In genomic region chr10:124090630-124091209, GRCh38 we compare ENCODE assay signal across 2 cellular contexts.
TF ChIP-seq lines count a peak whose summit lies in the region.

No MANE protein-coding gene starts in this region.

TF ChIP-seq in GM23338, 12 proteins besides CTCF, POLR2A, EP300 and RAD21:
- TF ChIP-seq POLR2AphosphoS5 (IDR thresholded peaks at IDR 0.05; ENCODE audit: low read depth), result no peak
- TF ChIP-seq NANOG (IDR thresholded peaks at IDR 0.05; ENCODE audit: borderline replicate concordance), result no peak
- TF ChIP-seq ZNF462 (CRISPR knock-in tag; IDR thresholded peaks at IDR 0.05), result no peak
- TF ChIP-seq JUNB (IDR thresholded peaks at IDR 0.05; ENCODE audit: unreplicated experiment), result no peak
- TF ChIP-seq EZH2phosphoT487 (IDR thresholded peaks at IDR 0.05; ENCODE audit: unreplicated experiment), result no peak
- TF ChIP-seq REST (IDR thresholded peaks at IDR 0.05; ENCODE audit: unreplicated experiment), result no peak
- no peak for TF ChIP-seq EZH2 (IDR thresholded peaks at IDR 0.05; ENCODE audit: low read depth, unreplicated experiment)
- no peak for TF ChIP-seq ZNF331 (CRISPR knock-in tag; IDR thresholded peaks at IDR 0.05; ENCODE audit: low read depth)
- no peak for TF ChIP-seq ZNF114 (CRISPR knock-in tag; IDR thresholded peaks at IDR 0.05)
- no peak for TF ChIP-seq CREB1 (CRISPR knock-in tag; IDR thresholded peaks at IDR 0.05; ENCODE audit: low read depth)
- no peak for TF ChIP-seq ETS1 (IDR thresholded peaks at IDR 0.05)
- TF ChIP-seq STAT1 (IDR thresholded peaks at IDR 0.05; ENCODE audit: unreplicated experiment), result no peak

TF ChIP-seq in HepG2, 621 proteins besides CTCF, POLR2A, EP300 and RAD21 (continues in another document):
- TF ChIP-seq ZNF556 (CRISPR knock-in tag; IDR thresholded peaks at IDR 0.05; ENCODE audit: borderline replicate concordance), result no peak
- no peak for TF ChIP-seq NCOA2 (CRISPR knock-in tag; IDR thresholded peaks at IDR 0.05)
- no peak for TF ChIP-seq ZNF577 (CRISPR knock-in tag; IDR thresholded peaks at IDR 0.05; ENCODE audit: borderline replicate concordance, low read depth)
- 0 out of 2 replicates have a peak, but pooled peaks have one; percentile 46 for TF ChIP-seq ZNF691 (CRISPR knock-in tag; IDR thresholded peaks at IDR 0.05; ENCODE audit: borderline replicate concordance, low read depth)
- 0 out of 2 replicates have a peak, but pooled peaks have one; percentile 25 for TF ChIP-seq ZBTB7A (CRISPR knock-in tag; IDR thresholded peaks at IDR 0.05)
- TF ChIP-seq ZNF609 (CRISPR knock-in tag; IDR thresholded peaks at IDR 0.05; ENCODE audit: borderline replicate concordance), result 0 out of 2 replicates have a peak, but pooled peaks have one; percentile 21
- TF ChIP-seq KDM6A (CRISPR knock-in tag; IDR thresholded peaks at IDR 0.05; ENCODE audit: low read depth), result no peak
- no peak for TF ChIP-seq ZBTB21 (CRISPR knock-in tag; IDR thresholded peaks at IDR 0.05)
- TF ChIP-seq ZBTB3 (CRISPR knock-in tag; IDR thresholded peaks at IDR 0.05; ENCODE audit: borderline replicate concordance, low read depth), result no peak
- no peak for TF ChIP-seq ZBTB26 (CRISPR knock-in tag; IDR thresholded peaks at IDR 0.05; ENCODE audit: borderline replicate concordance)
- TF ChIP-seq RFX5 (IDR thresholded peaks at IDR 0.05; ENCODE audit: low read depth, low read length), result no peak
- no peak for TF ChIP-seq EZH2 (conservative IDR thresholded peaks at IDR 0.05; ENCODE audit: low read depth, low read length)
- 0 out of 2 replicates have a peak, but pooled peaks have one; percentile 22 for TF ChIP-seq ZNF761 (CRISPR knock-in tag; conservative IDR thresholded peaks at IDR 0.05)
- no peak for TF ChIP-seq HNRNPLL (IDR thresholded peaks at IDR 0.05; ENCODE audit: low read depth, low read length, poor library complexity, severe bottlenecking)
- TF ChIP-seq BORCS8-MEF2B (CRISPR knock-in tag; IDR thresholded peaks at IDR 0.05), result no peak
- TF ChIP-seq ZNF607 (CRISPR knock-in tag; IDR thresholded peaks at IDR 0.05; ENCODE audit: borderline replicate concordance), result 0 out of 2 replicates have a peak, but pooled peaks have one; percentile 63
- TF ChIP-seq BCL3 (CRISPR knock-in tag; IDR thresholded peaks at IDR 0.05), result no peak
- TF ChIP-seq RARA (CRISPR knock-in tag; IDR thresholded peaks at IDR 0.05), result no peak
- peak; percentile 35 for TF ChIP-seq STAG1 (CRISPR knock-in tag; IDR thresholded peaks at IDR 0.05)
- no peak for TF ChIP-seq MAZ (IDR thresholded peaks at IDR 0.05; ENCODE audit: borderline replicate concordance, low read depth, low read length)
- 0 out of 2 replicates have a peak, but pooled peaks have one; percentile 1 for TF ChIP-seq MAZ (CRISPR knock-in tag; IDR thresholded peaks at IDR 0.05; ENCODE audit: low read depth)
- TF ChIP-seq ZNF772 (CRISPR knock-in tag; IDR thresholded peaks at IDR 0.05), result 0 out of 2 replicates have a peak, but pooled peaks have one; percentile 46
- no peak for TF ChIP-seq ZNF382 (CRISPR knock-in tag; IDR thresholded peaks at IDR 0.05; ENCODE audit: borderline replicate concordance)
- no peak for TF ChIP-seq ZKSCAN5 (CRISPR knock-in tag; IDR thresholded peaks at IDR 0.05)
- TF ChIP-seq PPARG (CRISPR knock-in tag; conservative IDR thresholded peaks at IDR 0.05), result no peak
- no peak for TF ChIP-seq MXD1 (CRISPR knock-in tag; IDR thresholded peaks at IDR 0.05)
- no peak for TF ChIP-seq CENPT (CRISPR knock-in tag; IDR thresholded peaks at IDR 0.05; ENCODE audit: low read depth)
- TF ChIP-seq ZNF264 (CRISPR knock-in tag; IDR thresholded peaks at IDR 0.05), result no peak
- peak; percentile 39 for TF ChIP-seq HNF1B (CRISPR knock-in tag; IDR thresholded peaks at IDR 0.05)
- no peak for TF ChIP-seq FOXJ3 (CRISPR knock-in tag; IDR thresholded peaks at IDR 0.05; ENCODE audit: borderline replicate concordance)
- no peak for TF ChIP-seq TIGD3 (CRISPR knock-in tag; IDR thresholded peaks at IDR 0.05; ENCODE audit: borderline replicate concordance)
- no peak for TF ChIP-seq ZNF891 (CRISPR knock-in tag; IDR thresholded peaks at IDR 0.05)
- TF ChIP-seq ATF4 (CRISPR knock-in tag; IDR thresholded peaks at IDR 0.05), result no peak
- TF ChIP-seq MLXIP (CRISPR knock-in tag; IDR thresholded peaks at IDR 0.05; ENCODE audit: borderline replicate concordance), result no peak
- no peak for TF ChIP-seq ZNF431 (CRISPR knock-in tag; IDR thresholded peaks at IDR 0.05; ENCODE audit: borderline replicate concordance, low read depth)
- no peak for TF ChIP-seq RELA (CRISPR knock-in tag; IDR thresholded peaks at IDR 0.05)
- TF ChIP-seq TRAFD1 (CRISPR knock-in tag; IDR thresholded peaks at IDR 0.05; ENCODE audit: borderline replicate concordance), result no peak
- no peak for TF ChIP-seq PAWR (CRISPR knock-in tag; IDR thresholded peaks at IDR 0.05; ENCODE audit: borderline replicate concordance)
- peak; percentile 56 for TF ChIP-seq ZNF501 (CRISPR knock-in tag; IDR thresholded peaks at IDR 0.05)
